Comparison of ENCODE assay signal across 18 cellular contexts in the genomic region with DNA sequence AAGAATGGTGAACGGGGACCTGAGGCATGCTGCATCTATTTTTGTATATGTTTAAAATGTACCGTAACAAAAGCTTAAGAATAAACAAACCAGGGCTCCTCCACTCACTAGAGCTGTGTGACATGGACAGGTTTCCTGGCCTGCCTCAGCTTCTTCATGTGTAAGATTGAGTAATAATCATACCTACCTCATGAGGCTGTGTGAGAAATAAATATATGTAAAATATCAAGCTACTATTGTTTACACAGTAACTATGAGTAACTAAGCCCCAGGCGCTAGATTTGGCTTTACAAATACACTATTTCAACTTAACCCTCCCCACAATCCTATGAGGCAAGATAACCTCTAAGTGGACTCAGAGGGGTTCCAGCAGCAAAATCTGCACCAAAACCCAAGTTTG.
A peak's percentile ranks its signal among the peaks of the same experiment; 100 is the strongest.
DNase-seq lines count a peak whose midpoint lies in the region; ATAC-seq and TF ChIP-seq lines count a peak whose summit lies in the region.
"Had no signal": no experiment of that assay in that cellular context is flagged by ENCODE, and none has a peak within 500 bp of the region (broad histone marks: within the 10 kb centered on the region; RNA-seq: fewer than 3 reads in every experiment).

No MANE protein-coding gene starts in this region.

- no peaks in the 10 kb centered on the region for H3K9me3 ChIP-seq in neural progenitor cell (ENCODE audit: low read depth)
- no peaks in the 10 kb centered on the region for H3K9me3 ChIP-seq in body of pancreas
- H3K9me3 ChIP-seq: right atrium auricular region had no signal

- H3K27me3 Mint-ChIP-seq in neural progenitor cell (ENCODE audit: insufficient read depth, low read depth) = peaks cover 2% of the 10 kb centered on the region

- no peaks in the 10 kb centered on the region for H4K20me1 ChIP-seq in neural progenitor cell (ENCODE audit: low read depth)

- TF ChIP-seq POLR2A in body of pancreas (IDR thresholded peaks at IDR 0.05) = no peak

- no peaks in the 10 kb centered on the region for H3K27me3 ChIP-seq in neural progenitor cell
- no peaks in the 10 kb centered on the region for H3K27me3 ChIP-seq in body of pancreas
- H3K27me3 ChIP-seq: right atrium auricular region had no signal

- H2AFZ ChIP-seq in neural progenitor cell (replicated peaks) = no peak overlapping the region

- H3K27ac ChIP-seq in neural progenitor cell (peak overlapping the region; percentile 95), body of pancreas (no peak overlapping the region)
- H3K27ac ChIP-seq: C4-2B, right atrium auricular region, SK-N-MC had no signal

- H3F3A ChIP-seq in neural progenitor cell (ENCODE audit: low read depth) = peaks cover 24% of the 10 kb centered on the region

- peaks cover 7% of the 10 kb centered on the region for H3K9me3 Mint-ChIP-seq in neural progenitor cell
- H3K9me3 Mint-ChIP-seq: naive B cell; stimulated activated effector memory CD8-positive, alpha-beta T cell treated with anti-CD3 and anti-CD28 coated beads, Interleukin-12 subunit alpha, Interleukin-12 subunit beta, amount 100 ng/mL, for 72 hours had no signal

- H3K4me1 ChIP-seq in neural progenitor cell (peaks cover 35% of the 10 kb centered on the region), body of pancreas (peaks cover 9% of the 10 kb centered on the region)

- no peak for ATAC-seq in body of pancreas
- ATAC-seq: K562; stimulated activated effector memory CD8-positive, alpha-beta T cell treated with anti-CD3 and anti-CD28 coated beads, Interleukin-12 subunit alpha, Interleukin-12 subunit beta, amount 100 ng/mL, for 72 hours had no signal

- peaks cover 4% of the 10 kb centered on the region for H3K79me2 ChIP-seq in neural progenitor cell (ENCODE audit: low read depth)

- H3K9ac ChIP-seq in neural progenitor cell = peak overlapping the region; percentile 17

- peak overlapping the region; percentile 70 for H3K4me2 ChIP-seq in neural progenitor cell

- peaks cover 15% of the 10 kb centered on the region for H3K36me3 Mint-ChIP-seq in neural progenitor cell
- H3K36me3 Mint-ChIP-seq: naive B cell; stimulated activated effector memory CD8-positive, alpha-beta T cell treated with anti-CD3 and anti-CD28 coated beads, Interleukin-12 subunit alpha, Interleukin-12 subunit beta, amount 100 ng/mL, for 72 hours had no signal

- H3K4me3 ChIP-seq in choroid plexus epithelial cell (ENCODE audit: low read depth, low read length) (no peak overlapping the region), neural progenitor cell (no peak overlapping the region), body of pancreas (no peak overlapping the region)
- H3K4me3 ChIP-seq: K562, right atrium auricular region, SK-N-MC had no signal

- DNase-seq in ELR (ENCODE audit: low read depth) (peak; percentile 74), NCI-H526 treated with DMSO at 0.1 percent for 48 hours (lab: John Stamatoyannopoulos, UW) (peak; percentile 97), choroid plexus epithelial cell (ENCODE audit: low read depth) (peak; percentile 64), neural progenitor cell (ENCODE audit: low spot score) (no peak), MV-4-11 (lab: John Stamatoyannopoulos, UW) (no peak), body of pancreas (no peak), NCI-H446 (lab: John Stamatoyannopoulos, UW) (no peak)
- DNase-seq in activated CD8-positive, alpha-beta memory T cell treated with anti-CD3 and anti-CD28 coated beads, Interleukin-2, amount 50 U/mL, for 4 hours = no peak
- DNase-seq: activated CD4-positive, CD25-positive, alpha-beta regulatory T cell; activated CD8-positive, alpha-beta memory T cell treated with anti-CD3 and anti-CD28 coated beads, Interleukin-2, amount 50 U/mL, for 48 hours; naive B cell; NCI-H187; stimulated activated CD4-positive, alpha-beta T cell treated with anti-CD3 and anti-CD28 coated beads, Interleukin-4, amount 100 ng/mL, for 1 hour had no signal

- H3K27ac Mint-ChIP-seq in neural progenitor cell = no peak overlapping the region
- H3K27ac Mint-ChIP-seq: naive B cell; stimulated activated effector memory CD8-positive, alpha-beta T cell treated with anti-CD3 and anti-CD28 coated beads, Interleukin-12 subunit alpha, Interleukin-12 subunit beta, amount 100 ng/mL, for 72 hours had no signal

- 69 to 82% methylated on average over 3 of the region's 3 CpGs for WGBS in body of pancreas, 2 donors

- H3K36me3 ChIP-seq in neural progenitor cell (no peaks in the 10 kb centered on the region), body of pancreas (replicated peaks in 1 of 2; ENCODE audit: insufficient read depth in 1 of 2, low read depth in 2 of 2) (no peaks in the 10 kb centered on the region)
- H3K36me3 ChIP-seq: right atrium auricular region had no signal

- intact Hi-C loops in body of pancreas (cut with DNase I) = no loop called here

- no peak for TF ChIP-seq CTCF in choroid plexus epithelial cell (conservative IDR thresholded peaks at IDR 0.05; ENCODE audit: low read depth, low read length)
- no peak for TF ChIP-seq CTCF in neural progenitor cell (IDR thresholded peaks at IDR 0.05)
- no peak for TF ChIP-seq CTCF in body of pancreas (IDR thresholded peaks at IDR 0.05)

- H3K4me1 Mint-ChIP-seq in neural progenitor cell = peaks cover 31% of the 10 kb centered on the region
- H3K4me1 Mint-ChIP-seq: naive B cell; stimulated activated effector memory CD8-positive, alpha-beta T cell treated with anti-CD3 and anti-CD28 coated beads, Interleukin-12 subunit alpha, Interleukin-12 subunit beta, amount 100 ng/mL, for 72 hours had no signal

- H3K4me3 Mint-ChIP-seq in neural progenitor cell = no peak overlapping the region
- H3K4me3 Mint-ChIP-seq: naive B cell; stimulated activated effector memory CD8-positive, alpha-beta T cell treated with anti-CD3 and anti-CD28 coated beads, Interleukin-12 subunit alpha, Interleukin-12 subunit beta, amount 100 ng/mL, for 72 hours had no signal

Comparison
In these comparisons a context has a peak if more than half of its experiments do, and no peak if none do; other contexts are left out.
1. DNase-seq: peak in ELR (single experiment), NCI-H526 treated with DMSO at 0.1 percent for 48 hours (single experiment) and choroid plexus epithelial cell (single experiment); none in neural progenitor cell (single experiment), activated CD8-positive, alpha-beta memory T cell treated with anti-CD3 and anti-CD28 coated beads, Interleukin-2, amount 50 U/mL, for 4 hours (single experiment), MV-4-11 (single experiment), body of pancreas (0 of 4) and NCI-H446 (0 of 2).